In the genomic region with DNA sequence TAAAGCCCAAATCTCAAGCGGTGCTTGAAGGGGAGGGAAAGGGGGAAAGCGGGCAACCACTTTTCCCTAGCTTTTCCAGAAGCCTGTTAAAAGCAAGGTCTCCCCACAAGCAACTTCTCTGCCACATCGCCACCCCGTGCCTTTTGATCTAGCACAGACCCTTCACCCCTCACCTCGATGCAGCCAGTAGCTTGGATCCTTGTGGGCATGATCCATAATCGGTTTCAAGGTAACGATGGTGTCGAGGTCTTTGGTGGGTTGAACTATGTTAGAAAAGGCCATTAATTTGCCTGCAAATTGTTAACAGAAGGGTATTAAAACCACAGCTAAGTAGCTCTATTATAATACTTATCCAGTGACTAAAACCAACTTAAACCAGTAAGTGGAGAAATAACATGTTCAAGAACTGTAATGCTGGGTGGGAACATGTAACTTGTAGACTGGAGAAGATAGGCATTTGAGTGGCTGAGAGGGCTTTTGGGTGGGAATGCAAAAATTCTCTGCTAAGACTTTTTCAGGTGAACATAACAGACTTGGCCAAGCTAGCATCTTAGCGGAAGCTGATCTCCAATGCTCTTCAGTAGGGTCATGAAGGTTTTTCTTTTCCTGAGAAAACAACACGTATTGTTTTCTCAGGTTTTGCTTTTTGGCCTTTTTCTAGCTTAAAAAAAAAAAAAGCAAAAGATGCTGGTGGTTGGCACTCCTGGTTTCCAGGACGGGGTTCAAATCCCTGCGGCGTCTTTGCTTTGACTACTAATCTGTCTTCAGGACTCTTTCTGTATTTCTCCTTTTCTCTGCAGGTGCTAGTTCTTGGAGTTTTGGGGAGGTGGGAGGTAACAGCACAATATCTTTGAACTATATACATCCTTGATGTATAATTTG, we compare ENCODE assay signal across 8 cellular contexts. TPM values are rescaled to one million over a fixed set of nuclear protein-coding genes. Genes with fewer than 3 reads are reported as not detected.
A peak's percentile ranks its signal among the peaks of the same experiment; 100 is the strongest.
DNase-seq lines count a peak whose midpoint lies in the region; ATAC-seq, FAIRE-seq and TF ChIP-seq lines count a peak whose summit lies in the region.

No MANE protein-coding gene starts in this region.

- H3K4me1 ChIP-seq in heart left ventricle (peaks cover 0 to 54% (median 26%) of the 10 kb centered on the region in 12 donors), adrenal gland (replicated peaks in 1 of 2) (peaks cover 12 to 20% of the 10 kb centered on the region in 2 donors), HepG2 (ENCODE audit: insufficient read depth, low read length) (peaks cover 63% of the 10 kb centered on the region), transverse colon (peaks cover 5 to 56% (median 39%) of the 10 kb centered on the region in 4 donors)

- POLR2A ChIA-PET in HepG2 (lab: Yijun Ruan, JAX), result interaction anchor here (1.3 to 27.3 kb wide), 14 partner anchors 7 to 148 kb away, joined by 3 to 1590 read pairs (median 12); a partner anchor contains a TSS

- ATAC-seq in heart left ventricle, result no peak
- no peak for ATAC-seq in left ventricle myocardium superior
- ATAC-seq in HepG2, result no peak
- ATAC-seq in HG03520 (IDR thresholded peaks at IDR 0.05; ENCODE audit: unreplicated experiment), result no peak
- no peak for ATAC-seq in GM19324 (IDR thresholded peaks at IDR 0.05; ENCODE audit: low FRiP score, unreplicated experiment)

- H3K4me3 ChIP-seq in heart left ventricle (peak overlapping the region; percentile 70 to 90 (median 81)), adrenal gland (peak overlapping the region in 3 of 4 donors; percentile 65 to 88 (median 78)), HepG2 (replicated peaks in 1 of 3; ENCODE audit: insufficient read depth in 1 of 3, low read depth in 2 of 3, low read length in 3 of 3) (peak overlapping the region in 1 of 3 experiments; percentile 93; a peak in 1 of 6 replicates), transverse colon (peak overlapping the region; percentile 74 to 93 (median 88))

- BruUV-seq in HepG2 (replicated peaks; lab: Mats Ljungman, UMichigan), result no TSS peak

- no peak for TF ChIP-seq RAD21 in HepG2 (CRISPR knock-in tag; IDR thresholded peaks at IDR 0.05)

- no peak overlapping the region for H2AFZ ChIP-seq in HepG2 (ENCODE audit: low read length)

- H3K9me3 ChIP-seq in heart left ventricle (no peaks in the 10 kb centered on the region), adrenal gland (replicated peaks in 1 of 3) (no peaks in the 10 kb centered on the region), HepG2 (ENCODE audit: low read length) (no peaks in the 10 kb centered on the region), transverse colon (no peaks in the 10 kb centered on the region)

- intact Hi-C loops in heart left ventricle (cut with DNase I) (loop anchor here in 6 of 10 donors (2.0 to 5.0 kb wide), 3 partner anchors 33 to 88 kb away; no protein-coding TSS in a partner anchor), left ventricle myocardium superior (cut with micrococcal nuclease) (no loop called here), adrenal gland (cut with DNase I) (no loop called here), HepG2 (cut with micrococcal nuclease; ENCODE audit: unreplicated experiment) (no loop called here), transverse colon (cut with DNase I; ENCODE audit: low total_unique reads) (loop anchor here (5.0 kb wide), 1 partner anchor 33 kb away; no protein-coding TSS in a partner anchor)

- CTCF ChIA-PET in HepG2 (lab: Yijun Ruan, JAX; ENCODE audit: low intra/inter-chr PET ratio, low total read pairs), result no interaction called here

- 0 out of 2 replicates have a peak overlapping the region, but pooled peaks have one; percentile 42 for H3K9ac ChIP-seq in HepG2 (ENCODE audit: insufficient read depth, low read depth, low read length)

- TF ChIP-seq EP300 in HepG2 (IDR thresholded peaks at IDR 0.05; ENCODE audit: low read depth in 2 of 2, low read length in 2 of 2) (no peak), HepG2 (CRISPR knock-in tag; IDR thresholded peaks at IDR 0.05; ENCODE audit: borderline replicate concordance) (no peak), transverse colon (IDR thresholded peaks at IDR 0.05; ENCODE audit: low read depth) (no peak)

- peaks cover 15 to 64% (median 58%) of the 10 kb centered on the region in 9 donors for H3K36me3 ChIP-seq in heart left ventricle
- peaks cover 0 to 57% of the 10 kb centered on the region in 2 donors for H3K36me3 ChIP-seq in adrenal gland (replicated peaks in 1 of 2)
- H3K36me3 ChIP-seq in HepG2 (replicated peaks in 1 of 2; ENCODE audit: control insufficient read depth in 1 of 2, insufficient read depth in 2 of 2, low read length in 2 of 2), result peaks cover 6 to 40% of the 10 kb centered on the region in 2 experiments
- H3K36me3 ChIP-seq in transverse colon, result peaks cover 0 to 57% (median 27%) of the 10 kb centered on the region in 4 donors

- peak overlapping the region; percentile 78 for H3K4me2 ChIP-seq in HepG2 (ENCODE audit: low read depth, low read length)

- H3K79me2 ChIP-seq in HepG2 (ENCODE audit: insufficient read depth, low read length), result peaks cover 55% of the 10 kb centered on the region

- in situ Hi-C loops in HepG2 (cut with HindIII; ENCODE audit: extremely low pct_ligation_motif_present, low pct_unique_long_range_greater_than_20kb) (loop anchor here (5.0 to 10.0 kb wide), 2 partner anchors 33 to 51 kb away; no protein-coding TSS in a partner anchor), transverse colon (cut with MboI; ENCODE audit: low pct_ligation_motif_present in 1 of 4, low pct_unique_long_range_greater_than_20kb in 1 of 4, low sequenced_read_pairs in 3 of 4) (loop anchor here (5.0 to 10.0 kb wide), 3 partner anchors 33 to 88 kb away; a partner anchor contains a TSS)

- WGBS in heart left ventricle, 4 donors, result 11 to 14% (median 12%) methylated on average over 13 of the region's 13 CpGs
- 12 to 14% (median 13%) methylated on average over 13 of the region's 13 CpGs for WGBS in adrenal gland, 4 donors
- 80% methylated on average over 13 of the region's 13 CpGs for WGBS in HepG2 (ENCODE audit: low lambda C conversion rate)
- WGBS in transverse colon (ENCODE audit: low coverage in 1 of 2), 2 donors, result 5 to 7% methylated on average over 11 to 13 of the region's 13 CpGs

- TF ChIP-seq CTCF in heart left ventricle (IDR thresholded peaks at IDR 0.05), result no peak
- no peak for TF ChIP-seq CTCF in adrenal gland (IDR thresholded peaks at IDR 0.05)
- no peak for TF ChIP-seq CTCF in HepG2 (CRISPR knock-in tag; IDR thresholded peaks at IDR 0.05)
- no peak for TF ChIP-seq CTCF in transverse colon (IDR thresholded peaks at IDR 0.05)

- peak overlapping the region; percentile 43 to 100 (median 98) for H3K27ac ChIP-seq in heart left ventricle
- H3K27ac ChIP-seq in adrenal gland, result peak overlapping the region; percentile 88 to 99 (median 97)
- H3K27ac ChIP-seq in HepG2 (ENCODE audit: extremely low read length, insufficient read depth, low read length), result no peak overlapping the region
- H3K27ac ChIP-seq in transverse colon, result peak overlapping the region; percentile 98 to 100 (median 99)

- TF ChIP-seq POLR2A in heart left ventricle (IDR thresholded peaks at IDR 0.05), result no peak
- TF ChIP-seq POLR2A in adrenal gland (IDR thresholded peaks at IDR 0.05), result peak; percentile 66 to 76
- TF ChIP-seq POLR2A in HepG2 (IDR thresholded peaks at IDR 0.05; ENCODE audit: insufficient read depth in 1 of 2, low read depth in 2 of 2, low read length in 2 of 2), result peak; percentile 51 to 77; a peak in 3 of 4 replicates
- TF ChIP-seq POLR2A in transverse colon (IDR thresholded peaks at IDR 0.05), result peak; percentile 76

- H3K27me3 ChIP-seq in heart left ventricle (no peaks in the 10 kb centered on the region), adrenal gland (no peaks in the 10 kb centered on the region), HepG2 (ENCODE audit: control insufficient read depth in 1 of 2, insufficient read depth in 2 of 2, low read length in 2 of 2) (no peaks in the 10 kb centered on the region; a peak in 2 of 5 replicates), transverse colon (no peaks in the 10 kb centered on the region)

- FAIRE-seq in HepG2 (lab: Jason Lieb, UNC), result no peak

- peaks cover 68% of the 10 kb centered on the region for H4K20me1 ChIP-seq in HepG2 (ENCODE audit: insufficient read depth, low read length)

- peak in 1 of 5 donors; percentile 19 for DNase-seq in heart left ventricle
- DNase-seq in left ventricle myocardium superior, result no peak
- DNase-seq in adrenal gland, result peak in 5 of 7 donors; percentile 46 to 75 (median 64)
- DNase-seq in HepG2 (ENCODE audit: low spot score), result no peak
- no peak for DNase-seq in transverse colon
- DNase-seq in NCI-H1092 treated with DMSO at 0.1 percent for 48 hours (lab: John Stamatoyannopoulos, UW), result no peak

RNA-seq across cellular contexts. Expression of a gene that starts 6.8 kb away (rescaled TPM):
- total RNA-seq in heart left ventricle (1,000 to 10,000 TPM; 1,047 to 9,662 (median 6,606) TPM), left ventricle myocardium superior (7,191 TPM), adrenal gland (over 10,000 TPM in 5 of 8 donors, 1,000 to 10,000 TPM in 3; 5,921 to 17,143 (median 10,900) TPM), HepG2 (2016; rRNA removed; fragmentation: Illumina TruSeq; extraction: Trizol) (302 and 1,237 TPM in 2 replicates), transverse colon (over 10,000 TPM; 17,948 to 48,028 (median 23,406) TPM)
- polyA plus RNA-seq in heart left ventricle (1,000 to 10,000 TPM; 1,168 to 4,497 TPM), adrenal gland (1,000 to 10,000 TPM in 1 of 3 donors, 100 to 1,000 TPM in 2; 237 to 9,519 (median 973) TPM), HepG2 (2011; rRNA removed) (143 and 217 TPM in 2 replicates)
- total RNA-seq in HepG2 (2016; cell fraction: cytosol; rRNA removed; fragmentation: Illumina TruSeq; extraction: Trizol; ENCODE audit: low read depth), result 281 and 317 TPM in 2 replicates
- 283 and 1,071 TPM in 2 replicates for total RNA-seq in HepG2 (2016; cell fraction: insoluble cytoplasmic fraction; rRNA removed; fragmentation: Illumina TruSeq; extraction: Trizol)
- 241 and 289 TPM in 2 replicates for total RNA-seq in HepG2 (2016; cell fraction: membrane; rRNA removed; fragmentation: Illumina TruSeq; extraction: Trizol)
- 8,751 and 9,202 TPM in 2 replicates for total RNA-seq in HepG2 (2016; cell fraction: nucleus; rRNA removed; fragmentation: Illumina TruSeq; extraction: Trizol)
- polyA plus RNA-seq in HepG2 (2011; cell fraction: cytosol; rRNA removed), result 13.0 and 14.3 TPM in 2 replicates
- polyA plus RNA-seq in HepG2 (2011; cell fraction: nucleus; rRNA removed), result 1,021 and 1,816 TPM in 2 replicates
- 177 and 330 TPM in 2 replicates for polyA plus RNA-seq in HepG2 (2012)
- polyA plus RNA-seq in HepG2 (2016; cell fraction: cytosol; fragmentation: Illumina TruSeq; extraction: Trizol; ENCODE audit: low read depth), result 1.1 and 1.4 TPM in 2 replicates
- 3.9 and 6.5 TPM in 2 replicates for polyA plus RNA-seq in HepG2 (2016; cell fraction: insoluble cytoplasmic fraction; fragmentation: Illumina TruSeq; extraction: Trizol; ENCODE audit: low read depth)
- 1.8 and 10.3 TPM in 2 replicates for polyA plus RNA-seq in HepG2 (2016; cell fraction: membrane; fragmentation: Illumina TruSeq; extraction: Trizol; ENCODE audit: low read depth)
- polyA plus RNA-seq in HepG2 (2016; cell fraction: nucleus; fragmentation: Illumina TruSeq; extraction: Trizol; ENCODE audit: insufficient read depth, low read depth), result 153 and 182 TPM in 2 replicates
- polyA minus RNA-seq in HepG2 (2011; rRNA and poly(A)+ RNA removed; ENCODE audit: low replicate concordance), result 900 and 8,115 TPM in 2 replicates
- 295 and 335 TPM in 2 replicates for polyA minus RNA-seq in HepG2 (2011; cell fraction: cytosol; rRNA and poly(A)+ RNA removed)
- 13,373 and 18,071 TPM in 2 replicates for polyA minus RNA-seq in HepG2 (2011; cell fraction: nucleus; rRNA and poly(A)+ RNA removed)

RNA-seq across cellular contexts. Expression of a gene that starts 19.2 kb away (rescaled TPM):
- total RNA-seq in heart left ventricle (100 to 1,000 TPM in 1 of 9 donors, 10 to 100 TPM in 8; 51.6 to 135 (median 62.2) TPM), left ventricle myocardium superior (60.4 TPM), adrenal gland (100 to 1,000 TPM; 105 to 240 (median 145) TPM), HepG2 (2016; rRNA removed; fragmentation: Illumina TruSeq; extraction: Trizol) (61.7 and 65.9 TPM in 2 replicates), transverse colon (10 to 100 TPM; 41.0 to 78.4 (median 69.2) TPM)
- polyA plus RNA-seq in heart left ventricle (10 to 100 TPM; 86.6 to 90.2 TPM), adrenal gland (100 to 1,000 TPM in 2 of 3 donors, 10 to 100 TPM in 1; 52.3 to 395 (median 329) TPM), HepG2 (2011; rRNA removed) (103 and 122 TPM in 2 replicates)
- total RNA-seq in HepG2 (2016; cell fraction: cytosol; rRNA removed; fragmentation: Illumina TruSeq; extraction: Trizol; ENCODE audit: low read depth), result 25.8 and 30.8 TPM in 2 replicates
- total RNA-seq in HepG2 (2016; cell fraction: insoluble cytoplasmic fraction; rRNA removed; fragmentation: Illumina TruSeq; extraction: Trizol), result 61.5 and 71.8 TPM in 2 replicates
- 42.4 and 48.2 TPM in 2 replicates for total RNA-seq in HepG2 (2016; cell fraction: membrane; rRNA removed; fragmentation: Illumina TruSeq; extraction: Trizol)
- 43.2 and 44.5 TPM in 2 replicates for total RNA-seq in HepG2 (2016; cell fraction: nucleus; rRNA removed; fragmentation: Illumina TruSeq; extraction: Trizol)
- 86.0 and 134 TPM in 2 replicates for polyA plus RNA-seq in HepG2 (2011; cell fraction: cytosol; rRNA removed)
- polyA plus RNA-seq in HepG2 (2011; cell fraction: nucleus; rRNA removed), result 217 and 274 TPM in 2 replicates
- polyA plus RNA-seq in HepG2 (2012), result 38.8 and 49.2 TPM in 2 replicates
- 18.7 and 21.2 TPM in 2 replicates for polyA plus RNA-seq in HepG2 (2016; cell fraction: cytosol; fragmentation: Illumina TruSeq; extraction: Trizol; ENCODE audit: low read depth)
- 66.5 and 66.9 TPM in 2 replicates for polyA plus RNA-seq in HepG2 (2016; cell fraction: insoluble cytoplasmic fraction; fragmentation: Illumina TruSeq; extraction: Trizol; ENCODE audit: low read depth)
- 31.2 and 33.8 TPM in 2 replicates for polyA plus RNA-seq in HepG2 (2016; cell fraction: membrane; fragmentation: Illumina TruSeq; extraction: Trizol; ENCODE audit: low read depth)
- polyA plus RNA-seq in HepG2 (2016; cell fraction: nucleus; fragmentation: Illumina TruSeq; extraction: Trizol; ENCODE audit: insufficient read depth, low read depth), result 90.8 and 91.5 TPM in 2 replicates
- polyA minus RNA-seq in HepG2 (2011; rRNA and poly(A)+ RNA removed; ENCODE audit: low replicate concordance), result 110 and 139 TPM in 2 replicates
- 43.9 and 59.3 TPM in 2 replicates for polyA minus RNA-seq in HepG2 (2011; cell fraction: cytosol; rRNA and poly(A)+ RNA removed)
- 34.2 and 36.4 TPM in 2 replicates for polyA minus RNA-seq in HepG2 (2011; cell fraction: nucleus; rRNA and poly(A)+ RNA removed)

RNA-seq across cellular contexts. Expression of a gene that starts 52.5 kb away (rescaled TPM):
- total RNA-seq in heart left ventricle, result 100 to 1,000 TPM in 1 of 9 donors, 10 to 100 TPM in 8; 51.4 to 125 (median 88.9) TPM
- 10 to 100 TPM; 26.3 to 36.3 TPM for polyA plus RNA-seq in heart left ventricle
- total RNA-seq in left ventricle myocardium superior, result 77.5 TPM
- 100 to 1,000 TPM in 7 of 8 donors, 10 to 100 TPM in 1; 70.9 to 362 (median 221) TPM for total RNA-seq in adrenal gland
- 100 to 1,000 TPM in 2 of 3 donors, 10 to 100 TPM in 1; 40.2 to 323 (median 265) TPM for polyA plus RNA-seq in adrenal gland
- total RNA-seq in HepG2 (2016; rRNA removed; fragmentation: Illumina TruSeq; extraction: Trizol), result 4.2 and 12.2 TPM in 2 replicates
- 3.8 and 4.6 TPM in 2 replicates for total RNA-seq in HepG2 (2016; cell fraction: cytosol; rRNA removed; fragmentation: Illumina TruSeq; extraction: Trizol; ENCODE audit: low read depth)
- total RNA-seq in HepG2 (2016; cell fraction: insoluble cytoplasmic fraction; rRNA removed; fragmentation: Illumina TruSeq; extraction: Trizol), result 3.1 and 14.2 TPM in 2 replicates
- total RNA-seq in HepG2 (2016; cell fraction: membrane; rRNA removed; fragmentation: Illumina TruSeq; extraction: Trizol), result 6.5 and 7.6 TPM in 2 replicates
- 18.0 and 20.1 TPM in 2 replicates for total RNA-seq in HepG2 (2016; cell fraction: nucleus; rRNA removed; fragmentation: Illumina TruSeq; extraction: Trizol)
- 60.3 and 68.1 TPM in 2 replicates for polyA plus RNA-seq in HepG2 (2011; rRNA removed)
- 16.4 and 24.6 TPM in 2 replicates for polyA plus RNA-seq in HepG2 (2011; cell fraction: cytosol; rRNA removed)
- 549 and 694 TPM in 2 replicates for polyA plus RNA-seq in HepG2 (2011; cell fraction: nucleus; rRNA removed)
- polyA plus RNA-seq in HepG2 (2012), result 41.0 and 45.6 TPM in 2 replicates
- polyA plus RNA-seq in HepG2 (2016; cell fraction: cytosol; fragmentation: Illumina TruSeq; extraction: Trizol; ENCODE audit: low read depth), result 2.1 and 2.8 TPM in 2 replicates
- polyA plus RNA-seq in HepG2 (2016; cell fraction: insoluble cytoplasmic fraction; fragmentation: Illumina TruSeq; extraction: Trizol; ENCODE audit: low read depth), result 7.3 and 9.4 TPM in 2 replicates
- polyA plus RNA-seq in HepG2 (2016; cell fraction: membrane; fragmentation: Illumina TruSeq; extraction: Trizol; ENCODE audit: low read depth), result 6.0 and 7.1 TPM in 2 replicates
- polyA plus RNA-seq in HepG2 (2016; cell fraction: nucleus; fragmentation: Illumina TruSeq; extraction: Trizol; ENCODE audit: insufficient read depth, low read depth), result 129 and 139 TPM in 2 replicates
- polyA minus RNA-seq in HepG2 (2011; rRNA and poly(A)+ RNA removed; ENCODE audit: low replicate concordance), result 12.7 and 25.1 TPM in 2 replicates
- polyA minus RNA-seq in HepG2 (2011; cell fraction: cytosol; rRNA and poly(A)+ RNA removed), result 13.7 and 23.3 TPM in 2 replicates
- polyA minus RNA-seq in HepG2 (2011; cell fraction: nucleus; rRNA and poly(A)+ RNA removed), result 36.4 and 39.8 TPM in 2 replicates
- 100 to 1,000 TPM in 2 of 4 donors, 10 to 100 TPM in 2; 48.7 to 467 (median 140) TPM for total RNA-seq in transverse colon

Comparison
In these comparisons a context has a peak if more than half of its experiments do, and no peak if none do; other contexts are left out.
1. intact Hi-C loops: an anchor here in heart left ventricle (2.0 to 5.0 kb wide) and transverse colon (5.0 kb wide); none called in left ventricle myocardium superior, adrenal gland and HepG2.
2. DNase-seq: peak in adrenal gland (5 of 7); none in left ventricle myocardium superior (single experiment), HepG2 (single experiment), transverse colon (single experiment) and NCI-H1092 treated with DMSO at 0.1 percent for 48 hours (single experiment).
3. POLR2A ChIP-seq: peak in adrenal gland (2 of 2), HepG2 (2 of 2) and transverse colon (single experiment); none in heart left ventricle (0 of 2).